11 cellular contexts compared by ENCODE assay signal in the genomic region with DNA sequence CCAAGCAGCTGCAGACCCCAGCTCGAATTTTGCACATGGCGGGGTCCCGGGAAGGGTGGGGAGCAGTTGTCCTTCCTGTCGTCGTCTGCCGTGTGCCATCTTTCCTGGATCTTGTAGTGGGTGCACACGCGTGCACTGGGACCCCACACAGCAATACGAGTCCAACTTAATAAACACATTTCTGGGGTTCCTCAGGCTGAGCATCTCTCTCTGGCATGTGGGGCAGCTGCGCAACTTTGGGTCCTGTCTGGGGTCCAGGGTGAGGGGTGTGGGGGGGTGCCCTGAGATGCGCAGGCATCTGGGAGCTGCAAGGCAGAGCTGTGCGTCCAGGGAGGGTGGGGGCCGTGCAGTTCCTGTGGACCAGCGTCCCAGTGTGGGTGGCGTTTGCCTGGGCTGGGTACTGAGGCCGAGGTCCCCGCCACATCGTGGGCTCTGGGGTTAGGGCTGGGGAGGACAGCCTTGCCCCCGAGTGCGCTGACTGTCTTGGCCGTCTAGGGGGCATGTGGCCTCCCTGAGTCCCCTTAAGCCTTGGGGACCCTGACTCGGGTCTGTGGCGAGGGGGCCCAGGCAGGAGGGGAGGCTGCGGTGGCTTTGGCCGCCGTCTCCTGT. TPM values are rescaled to one million over a fixed set of nuclear protein-coding genes. Genes with fewer than 3 reads are reported as not detected.
DNase-seq lines count a peak whose midpoint lies in the region; ATAC-seq and TF ChIP-seq lines count a peak whose summit lies in the region.
"Had no signal": no experiment of that assay in that cellular context is flagged by ENCODE, and none has a peak within 500 bp of the region (broad histone marks: within the 10 kb centered on the region; RNA-seq: fewer than 3 reads in every experiment).

No MANE protein-coding gene starts in this region.

- H3K27ac ChIP-seq in GM23248 (peak overlapping the region; percentile 67), VCaP (peak overlapping the region; percentile 89)

- H3K36me3 ChIP-seq in GM23248 (ENCODE audit: low read depth) (no peaks in the 10 kb centered on the region), mucosa of stomach (ENCODE audit: control insufficient read depth, insufficient read depth, low read length) (no peaks in the 10 kb centered on the region)
- H3K36me3 ChIP-seq: transverse colon had no signal

- peak overlapping the region; percentile 77 for H3K4me2 ChIP-seq in GM23248 (ENCODE audit: unreplicated experiment)

- TF ChIP-seq CTCF in VCaP (conservative IDR thresholded peaks at IDR 0.05): no peak

- H3F3A ChIP-seq in GM23248 (ENCODE audit: insufficient read depth): no peaks in the 10 kb centered on the region

- H3K4me3 ChIP-seq in GM23248 (no peak overlapping the region), mucosa of stomach (ENCODE audit: low read length) (no peak overlapping the region)

- in situ Hi-C loops in GM23248 (cut with MboI): no loop called here

- ATAC-seq in sciatic nerve (no peak), HG03378 (IDR thresholded peaks at IDR 0.05; ENCODE audit: unreplicated experiment) (no peak)

- H3K27me3 ChIP-seq in GM23248 (replicated peaks; ENCODE audit: insufficient read depth): no peaks in the 10 kb centered on the region
- H3K27me3 ChIP-seq in mucosa of stomach (ENCODE audit: control insufficient read depth, insufficient read depth, low read length): peaks cover 13% of the 10 kb centered on the region

- 72 to 74% methylated on average over 22 to 26 of the region's 26 CpGs for WGBS in GM23248 (ENCODE audit: low coverage in 1 of 2, low lambda C conversion rate in 2 of 2, missing lambda C conversion rate in 2 of 2), 2 experiments

- no peaks in the 10 kb centered on the region for H4K20me1 ChIP-seq in GM23248 (ENCODE audit: insufficient read depth)

- H3K9me3 ChIP-seq in GM23248 (ENCODE audit: low read depth): no peaks in the 10 kb centered on the region
- H3K9me3 ChIP-seq in mucosa of stomach (ENCODE audit: control insufficient read depth, low read length): no peaks in the 10 kb centered on the region
- H3K9me3 ChIP-seq: transverse colon had no signal

- H3K9ac ChIP-seq in GM23248: peak overlapping the region; percentile 78
- H3K9ac ChIP-seq in mucosa of stomach (ENCODE audit: low read length): peak overlapping the region; percentile 49

- no peaks in the 10 kb centered on the region for H3K9me2 ChIP-seq in GM23248 (ENCODE audit: insufficient read depth)

- H2AFZ ChIP-seq in GM23248: no peak overlapping the region

- peaks cover 5% of the 10 kb centered on the region; the same call in 1 of the 2 replicates for H3K79me2 ChIP-seq in GM23248 (ENCODE audit: insufficient read depth)

- intact Hi-C loops in sciatic nerve (cut with DNase I): no loop called here

- H3K4me1 ChIP-seq in GM23248 (ENCODE audit: insufficient read depth): 0 out of 2 replicates have a peak, but pooled peaks cover 9% of the 10 kb centered on the region
- peaks cover 27% of the 10 kb centered on the region for H3K4me1 ChIP-seq in mucosa of stomach (ENCODE audit: control insufficient read depth, insufficient read depth, low read length)

- DNase-seq in GM23248 (no peak), HuH-7.5 (ENCODE audit: low spot score) (no peak), sciatic nerve (ENCODE audit: low spot score) (no peak)
- DNase-seq: amniotic stem cell, midbrain, NCI-H69 had no signal

RNA-seq across cellular contexts. Expression of a gene that starts 0.7 kb away (rescaled TPM):
- 1.4 and 2.1 TPM in 2 replicates for total RNA-seq in GM23248 (2014; rRNA removed; shearing (Covaris generic))
- polyA plus RNA-seq in GM23248 (2016; fragmentation: Nextera tagmentation; extraction: Ambion mirVana): 1.7 and 2.5 TPM in 2 replicates
- 0.40 TPM for total RNA-seq in sciatic nerve

RNA-seq across cellular contexts. Expression of a gene that starts 5.2 kb away (rescaled TPM):
- total RNA-seq in GM23248 (2014; rRNA removed; shearing (Covaris generic)): 19.2 and 23.3 TPM in 2 replicates
- 4.7 and 5.5 TPM in 2 replicates for polyA plus RNA-seq in GM23248 (2016; fragmentation: Nextera tagmentation; extraction: Ambion mirVana)
- 10.6 TPM for total RNA-seq in sciatic nerve

RNA-seq across cellular contexts. Expression of a gene that starts 6.6 kb away (rescaled TPM):
- total RNA-seq in GM23248 (2014; rRNA removed; shearing (Covaris generic)): 66.4 and 67.3 TPM in 2 replicates
- polyA plus RNA-seq in GM23248 (2016; fragmentation: Nextera tagmentation; extraction: Ambion mirVana): 64.0 and 65.0 TPM in 2 replicates
- total RNA-seq in sciatic nerve: 43.7 TPM

RNA-seq across cellular contexts. Expression of a gene that starts 16.3 kb away (rescaled TPM):
- total RNA-seq in GM23248 (2014; rRNA removed; shearing (Covaris generic)): not detected in 2 replicates
- polyA plus RNA-seq in GM23248 (2016; fragmentation: Nextera tagmentation; extraction: Ambion mirVana): 0.45 and 0.61 TPM in 2 replicates
- not detected for total RNA-seq in sciatic nerve
- total RNA-seq: LHCN-M2 had no signal

RNA-seq across cellular contexts. Expression of a gene that starts 34.3 kb away (rescaled TPM):
- 3.1 and 7.6 TPM in 2 replicates for total RNA-seq in GM23248 (2014; rRNA removed; shearing (Covaris generic))
- polyA plus RNA-seq in GM23248 (2016; fragmentation: Nextera tagmentation; extraction: Ambion mirVana): 3.7 and 4.1 TPM in 2 replicates
- total RNA-seq in sciatic nerve: 30.5 TPM
